In the genomic region with DNA sequence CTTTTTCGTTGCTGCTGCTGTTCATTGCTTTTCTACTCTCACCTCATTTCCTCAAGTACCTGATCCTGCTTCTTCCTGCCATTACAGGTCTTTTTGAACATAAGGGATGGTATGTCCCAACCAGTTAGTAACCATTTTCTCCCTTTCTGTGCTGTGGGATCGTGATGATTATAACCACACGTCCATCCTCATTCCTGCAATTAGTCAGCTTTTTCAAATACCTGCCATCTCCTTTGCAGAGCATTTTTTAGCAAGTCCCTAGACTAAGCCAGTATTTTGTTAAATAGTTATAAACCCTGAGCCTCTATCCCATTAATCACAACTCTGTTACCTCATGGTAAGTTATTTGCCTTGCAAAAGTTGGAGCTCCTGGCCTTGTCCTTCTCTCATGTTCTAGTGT, we compare ENCODE assay signal across 11 cellular contexts.
"Had no signal": no experiment of that assay in that cellular context is flagged by ENCODE, and none has a peak within 500 bp of the region (broad histone marks: within the 10 kb centered on the region; RNA-seq: fewer than 3 reads in every experiment).

No MANE protein-coding gene starts in this region.

- H3K9me3 ChIP-seq: heart left ventricle, mucosa of descending colon had no signal

- H3K27ac ChIP-seq: heart left ventricle had no signal

- DNase-seq: cortex of kidney; effector memory CD8-positive, alpha-beta T cell; heart left ventricle; hippocampal formation; kidney glomerular epithelial cell; mucosa of descending colon; naive thymus-derived CD8-positive, alpha-beta T cell; posterior cingulate gyrus; stimulated activated CD4-positive, alpha-beta T cell treated with anti-CD3 and anti-CD28 coated beads, Interleukin-2, amount 100 ng/mL, for 24 hours; stimulated activated CD4-positive, alpha-beta T cell treated with anti-CD3 and anti-CD28 coated beads, Interleukin-4, amount 100 ng/mL, for 4 hours; stimulated activated naive CD4-positive, alpha-beta T cell had no signal

- H3K4me3 ChIP-seq: heart left ventricle, mucosa of descending colon had no signal

- H3K27me3 ChIP-seq: heart left ventricle had no signal
